24 cellular contexts compared by ENCODE assay signal in genomic region chr4:116588783-116589182, GRCh38.
DNase-seq lines count a peak whose midpoint lies in the region; ATAC-seq, FAIRE-seq and TF ChIP-seq lines count a peak whose summit lies in the region.
"Had no signal": no experiment of that assay in that cellular context is flagged by ENCODE, and none has a peak within 500 bp of the region (broad histone marks: within the 10 kb centered on the region; RNA-seq: fewer than 3 reads in every experiment).

No MANE protein-coding gene starts in this region.

- no peaks in the 10 kb centered on the region for H3K79me2 ChIP-seq in HepG2 (ENCODE audit: insufficient read depth, low read length)
- H3K79me2 ChIP-seq in K562 (ENCODE audit: control insufficient read depth, insufficient read depth, low read length) = no peaks in the 10 kb centered on the region

- DNase-seq in HepG2 (ENCODE audit: low spot score) = no peak
- no peak for DNase-seq in right lobe of liver
- DNase-seq in K562 (ENCODE audit: extremely low read depth in 1 of 4, low spot score in 3 of 4) = no peak
- no peak for DNase-seq in ureter (ENCODE audit: low spot score)
- no peak for DNase-seq in HTR-8/SVneo (ENCODE audit: insufficient read length, low spot score)
- DNase-seq: ACHN; BE2C; C1 segment of cervical spinal cord; CD4-positive, alpha-beta memory T cell; CD4-positive, CD25-positive, alpha-beta regulatory T cell; CD8-positive, alpha-beta memory T cell; COR-L47; DMS 273 treated with DMSO at 0.1 percent for 48 hours; DMS153; DMS53; DMS79; DND-41; EL; GDM1 had no signal

- in situ Hi-C loops in HepG2 (cut with HindIII; ENCODE audit: extremely low pct_ligation_motif_present, low pct_unique_long_range_greater_than_20kb) (no loop called here), K562 (cut with MboI) (no loop called here)

- no peak for TF ChIP-seq RAD21 in HepG2 (CRISPR knock-in tag; IDR thresholded peaks at IDR 0.05)
- TF ChIP-seq RAD21 in K562 (CRISPR knock-in tag; conservative IDR thresholded peaks at IDR 0.05 in 1 of 2, IDR thresholded peaks at IDR 0.05 in 1 of 2) = no peak

- no peak for TF ChIP-seq EP300 in HepG2 (IDR thresholded peaks at IDR 0.05; ENCODE audit: low read depth in 2 of 2, low read length in 2 of 2)
- no peak for TF ChIP-seq EP300 in HepG2 (CRISPR knock-in tag; IDR thresholded peaks at IDR 0.05; ENCODE audit: borderline replicate concordance)
- TF ChIP-seq EP300 in K562 (IDR thresholded peaks at IDR 0.05; ENCODE audit: low read length) = no peak

- POLR2A ChIA-PET in HepG2 (lab: Yijun Ruan, JAX) = no interaction called here
- POLR2A ChIA-PET in K562 (lab: Yijun Ruan, JAX) = no interaction called here

- no peak overlapping the region for H3K27ac ChIP-seq in HepG2 (ENCODE audit: extremely low read length, insufficient read depth, low read length)
- H3K27ac ChIP-seq in right lobe of liver = no peak overlapping the region
- H3K27ac ChIP-seq in K562 (ENCODE audit: extremely low read depth, low read depth, low read length) = no peak overlapping the region
- H3K27ac ChIP-seq: 22Rv1, BLaER1 had no signal

- intact Hi-C loops in HepG2 (cut with micrococcal nuclease; ENCODE audit: unreplicated experiment) (no loop called here), right lobe of liver (cut with DNase I) (no loop called here), K562 (cut with micrococcal nuclease) (no loop called here)

- H3K4me3 ChIP-seq in HepG2 (replicated peaks in 1 of 3; ENCODE audit: insufficient read depth in 1 of 3, low read depth in 2 of 3, low read length in 3 of 3) (no peak overlapping the region), right lobe of liver (no peak overlapping the region), K562 (no peak overlapping the region)
- H3K4me3 ChIP-seq: BLaER1, GM12878 had no signal

- H3K9ac ChIP-seq in HepG2 (ENCODE audit: insufficient read depth, low read depth, low read length) (no peak overlapping the region), K562 (ENCODE audit: insufficient read depth in 1 of 2, low read depth in 2 of 2, low read length in 2 of 2) (no peak overlapping the region)
- H3K9ac ChIP-seq: BLaER1 had no signal

- H3K4me2 ChIP-seq in HepG2 (ENCODE audit: low read depth, low read length) = no peak overlapping the region
- no peak overlapping the region for H3K4me2 ChIP-seq in K562 (ENCODE audit: insufficient read depth, low read length)
- H3K4me2 ChIP-seq: BLaER1 had no signal

- no peak for TF ChIP-seq POLR2A in HepG2 (IDR thresholded peaks at IDR 0.05; ENCODE audit: insufficient read depth in 1 of 2, low read depth in 2 of 2, low read length in 2 of 2)
- TF ChIP-seq POLR2A in right lobe of liver (IDR thresholded peaks at IDR 0.05) = no peak
- TF ChIP-seq POLR2A in K562 (conservative IDR thresholded peaks at IDR 0.05) = no peak

- H3K9me3 ChIP-seq in HepG2 (ENCODE audit: low read length) (no peaks in the 10 kb centered on the region), right lobe of liver (no peaks in the 10 kb centered on the region), K562 (replicated peaks; ENCODE audit: control insufficient read depth, insufficient read depth, low read depth, low read length) (no peaks in the 10 kb centered on the region)
- H3K9me3 ChIP-seq: BE2C, BLaER1 had no signal

- H4K20me1 ChIP-seq in HepG2 (ENCODE audit: insufficient read depth, low read length) = no peaks in the 10 kb centered on the region
- H4K20me1 ChIP-seq in K562 (replicated peaks; ENCODE audit: control insufficient read depth, insufficient read depth, low read length) = no peaks in the 10 kb centered on the region
- H4K20me1 ChIP-seq: BLaER1 had no signal

- H3K27me3 ChIP-seq in HepG2 (ENCODE audit: control insufficient read depth in 1 of 2, insufficient read depth in 2 of 2, low read length in 2 of 2) (no peaks in the 10 kb centered on the region; a peak in 1 of 5 replicates), right lobe of liver (no peaks in the 10 kb centered on the region), K562 (ENCODE audit: control insufficient read depth in 2 of 2, insufficient read depth in 2 of 2, low read length in 2 of 2) (no peaks in the 10 kb centered on the region)
- H3K27me3 ChIP-seq: BE2C, BLaER1 had no signal

- H3K4me1 ChIP-seq in HepG2 (ENCODE audit: insufficient read depth, low read length) = no peaks in the 10 kb centered on the region
- no peaks in the 10 kb centered on the region for H3K4me1 ChIP-seq in right lobe of liver
- no peaks in the 10 kb centered on the region for H3K4me1 ChIP-seq in K562 (replicated peaks in 1 of 2; ENCODE audit: control insufficient read depth in 2 of 2, insufficient read depth in 2 of 2, low read length in 2 of 2)
- H3K4me1 ChIP-seq: BLaER1 had no signal

- no peak for ATAC-seq in HepG2
- no peak for ATAC-seq in right lobe of liver
- no peak for ATAC-seq in K562
- ATAC-seq: GM12878 had no signal

- H3K36me3 ChIP-seq in HepG2 (replicated peaks in 1 of 2; ENCODE audit: control insufficient read depth in 1 of 2, insufficient read depth in 2 of 2, low read length in 2 of 2) (no peaks in the 10 kb centered on the region), right lobe of liver (no peaks in the 10 kb centered on the region), K562 (ENCODE audit: control insufficient read depth, insufficient read depth, low read length) (no peaks in the 10 kb centered on the region)
- H3K36me3 ChIP-seq: BE2C, BLaER1 had no signal

- BruUV-seq in HepG2 (replicated peaks; lab: Mats Ljungman, UMichigan) (no TSS peak), K562 (replicated peaks; lab: Mats Ljungman, UMichigan) (no TSS peak)

- H2AFZ ChIP-seq in HepG2 (ENCODE audit: low read length) = no peak overlapping the region
- no peak overlapping the region for H2AFZ ChIP-seq in K562 (ENCODE audit: low read depth, low read length)

- H3K9me1 ChIP-seq in K562 (ENCODE audit: control insufficient read depth, insufficient read depth, low read length) = no peaks in the 10 kb centered on the region

- TF ChIP-seq CTCF in HepG2 (CRISPR knock-in tag; IDR thresholded peaks at IDR 0.05) (no peak), right lobe of liver (IDR thresholded peaks at IDR 0.05) (no peak), K562 (IDR thresholded peaks at IDR 0.05 in 2 of 3, conservative IDR thresholded peaks at IDR 0.05 in 1 of 3; ENCODE audit: insufficient read depth in 2 of 3, low read depth in 1 of 3, low read length in 3 of 3) (no peak)

- no peak for FAIRE-seq in HepG2 (lab: Jason Lieb, UNC)
- no peak for FAIRE-seq in K562 (lab: Jason Lieb, UNC)
- FAIRE-seq in HTR-8/SVneo (lab: Jason Lieb, UNC) = no peak
- FAIRE-seq: GM12878, GM12892, GM18507 had no signal

- CTCF ChIA-PET in HepG2 (lab: Yijun Ruan, JAX; ENCODE audit: low intra/inter-chr PET ratio, low total read pairs) = no interaction called here
- CTCF ChIA-PET in K562 (lab: Yijun Ruan, JAX; ENCODE audit: low intra/inter-chr PET ratio) = no interaction called here

TF ChIP-seq in HepG2, 621 proteins besides CTCF, POLR2A, EP300 and RAD21 (continues in another document):
- TF ChIP-seq ZFP91 (CRISPR knock-in tag; IDR thresholded peaks at IDR 0.05; ENCODE audit: borderline replicate concordance) = no peak

TF ChIP-seq in K562, 482 proteins besides CTCF, POLR2A, EP300 and RAD21:
- TF ChIP-seq ZNF639 (CRISPR knock-in tag; conservative IDR thresholded peaks at IDR 0.05 in 1 of 2, IDR thresholded peaks at IDR 0.05 in 1 of 2) (no peak), KDM1A (IDR thresholded peaks at IDR 0.05) (no peak), NCOA6 (IDR thresholded peaks at IDR 0.05) (no peak), MAFG (tag; conservative IDR thresholded peaks at IDR 0.05) (0 out of 2 replicates have a peak, but pooled peaks have one; percentile 8), ZNF316 (IDR thresholded peaks at IDR 0.05) (peak; percentile 2; the same call in 1 of the 2 replicates)
TF ChIP-seq in K562: peak in this region for 2.

Comparison
In these comparisons a context has a peak if more than half of its experiments do, and no peak if none do; other contexts are left out.
1. Of the 241 proteins assayed by ChIP-seq in both HepG2 and K562: peak only in HepG2: MAFF and MAFK; only in K562: MAFG; in both: none; in neither: 238.